ENCODE assay signal across 14 cellular contexts in genomic region chr16:16857603-16858283, GRCh38.
A peak's percentile ranks its signal among the peaks of the same experiment; 100 is the strongest.
DNase-seq lines count a peak whose midpoint lies in the region; ATAC-seq lines count a peak whose summit lies in the region.
"Had no signal": no experiment of that assay in that cellular context is flagged by ENCODE, and none has a peak within 500 bp of the region (broad histone marks: within the 10 kb centered on the region; RNA-seq: fewer than 3 reads in every experiment).

No MANE protein-coding gene starts in this region.

- ATAC-seq in GM21619 (IDR thresholded peaks at IDR 0.05; ENCODE audit: unreplicated experiment) (no peak), GM21367 (IDR thresholded peaks at IDR 0.05; ENCODE audit: unreplicated experiment) (no peak), Right ventricle myocardium superior (ENCODE audit: poor library complexity) (no peak)
- ATAC-seq: sciatic nerve had no signal

- intact Hi-C loops in Right ventricle myocardium superior (cut with DNase I) = no loop called here

- DNase-seq in COLO829 (ENCODE audit: low spot score) = peak; percentile 81
- peak; percentile 20 for DNase-seq in NCI-H1092 treated with DMSO at 0.1 percent for 48 hours (lab: John Stamatoyannopoulos, UW)
- peak; percentile 7 for DNase-seq in NCI-H748 treated with DMSO at 0.1 percent for 48 hours (lab: John Stamatoyannopoulos, UW)
- peak; percentile 83 for DNase-seq in islet precursor cell
- DNase-seq in Right ventricle myocardium superior = no peak
- DNase-seq in GM19240 (ENCODE audit: insufficient read length, low spot score) = no peak
- DNase-seq: activated effector memory CD4-positive, alpha-beta T cell treated with Interleukin-2 at 50 U/mL for 16 hours; HFFc6; NCI-H187 treated with DMSO at 0.1 percent for 48 hours; stimulated activated CD4-positive, alpha-beta T cell treated with anti-CD3 and anti-CD28 coated beads, Interleukin-2, amount 100 ng/mL, for 48 hours; thyroid gland had no signal

Comparison
In these comparisons a context has a peak if more than half of its experiments do, and no peak if none do; other contexts are left out.
1. DNase-seq: peak in COLO829 (single experiment), NCI-H1092 treated with DMSO at 0.1 percent for 48 hours (single experiment), NCI-H748 treated with DMSO at 0.1 percent for 48 hours (single experiment) and islet precursor cell (single experiment); none in Right ventricle myocardium superior (single experiment) and GM19240 (single experiment).